In the genomic region with DNA sequence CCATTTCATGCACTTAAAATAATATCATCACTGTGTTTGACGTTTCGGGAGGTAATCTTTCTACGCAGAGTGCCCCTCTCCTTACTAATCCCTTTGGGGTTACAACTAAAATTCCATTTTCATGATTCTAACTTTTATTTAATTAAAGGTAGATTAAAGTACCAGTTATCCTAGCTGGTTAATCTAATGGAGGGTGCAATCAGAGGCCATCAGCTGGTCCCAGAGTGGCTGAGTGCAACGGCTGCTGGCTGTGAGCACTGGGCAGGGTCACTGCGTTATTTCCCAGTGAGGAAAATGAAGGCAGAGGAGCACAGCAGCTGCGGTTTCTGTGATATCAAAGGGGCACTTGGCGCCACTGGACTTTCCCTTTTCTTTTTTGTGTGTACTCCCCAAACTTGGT, we compare ENCODE assay signal across 35 cellular contexts. TPM values are rescaled to one million over a fixed set of nuclear protein-coding genes. Genes with fewer than 3 reads are reported as not detected.
"Had no signal": no experiment of that assay in that cellular context is flagged by ENCODE, and none has a peak within 500 bp of the region (broad histone marks: within the 10 kb centered on the region; RNA-seq: fewer than 3 reads in every experiment).

No MANE protein-coding gene starts in this region.

- H3K4me3 ChIP-seq: ascending aorta, cardiac muscle cell, PC-9, SK-N-MC had no signal

- H3K9me3 ChIP-seq: ascending aorta had no signal

- H3K27ac ChIP-seq: ascending aorta, cardiac muscle cell, KMS-11, PC-9, SK-N-MC, VCaP had no signal

- H3K9ac ChIP-seq: KMS-11 had no signal

- H3K4me2 ChIP-seq: KMS-11, PC-9 had no signal

- H3K4me3 Mint-ChIP-seq: activated CD4-positive, alpha-beta T cell treated with anti-CD3 and anti-CD28 coated beads, Interleukin-2, amount 10 ng/mL, durations not matched to agents 24 days and 14 days; activated CD8-positive, alpha-beta T cell treated with anti-CD3 and anti-CD28 coated beads for 36 hours; activated naive CD4-positive, alpha-beta T cell treated with anti-CD3 and anti-CD28 coated beads, Interleukin-2, amount 50 U/mL, for 24 hours; activated naive CD8-positive, alpha-beta T cell treated with anti-CD3 and anti-CD28 coated beads, Interleukin-2, amount 10 ng/mL, durations not matched to agents 7 days and 5 days; activated T-cell treated with anti-CD3 and anti-CD28 coated beads, Interleukin-2, amount 50 U/mL, for 72 hours; activated T-helper 17 cell treated with anti-CD3 and anti-CD28 coated beads, Interleukin-2, amount 50 U/mL, for 72 hours; central memory CD8-positive, alpha-beta T cell; T-cell; T-helper 17 cell had no signal

- H3K27ac Mint-ChIP-seq: activated CD4-positive, alpha-beta T cell treated with anti-CD3 and anti-CD28 coated beads, Interleukin-2, amount 10 ng/mL, durations not matched to agents 24 days and 14 days; activated CD8-positive, alpha-beta T cell treated with anti-CD3 and anti-CD28 coated beads for 36 hours; activated naive CD4-positive, alpha-beta T cell treated with anti-CD3 and anti-CD28 coated beads, Interleukin-2, amount 50 U/mL, for 24 hours; activated naive CD8-positive, alpha-beta T cell treated with anti-CD3 and anti-CD28 coated beads, Interleukin-2, amount 10 ng/mL, durations not matched to agents 7 days and 5 days; activated T-cell treated with anti-CD3 and anti-CD28 coated beads, Interleukin-2, amount 50 U/mL, for 72 hours; activated T-helper 17 cell treated with anti-CD3 and anti-CD28 coated beads, Interleukin-2, amount 50 U/mL, for 72 hours; T-cell; T-helper 17 cell had no signal

- DNase-seq: activated CD4-positive, alpha-beta T cell treated with anti-CD3 and anti-CD28 coated beads, Interleukin-2, amount 10 ng/mL, durations not matched to agents 24 days and 14 days; activated CD4-positive, alpha-beta T cell treated with anti-CD3 and anti-CD28 coated beads, Interleukin-2, amount 50 U/mL, for 4 hours; activated CD8-positive, alpha-beta T cell treated with anti-CD3 and anti-CD28 coated beads for 36 hours; activated gamma-delta T cell; activated naive CD4-positive, alpha-beta T cell treated with Interleukin-2 at 50 U/mL for 16 hours; activated naive CD8-positive, alpha-beta T cell treated with anti-CD3 and anti-CD28 coated beads, Interleukin-2, amount 10 ng/mL, durations not matched to agents 7 days and 5 days; activated T-cell treated with anti-CD3 and anti-CD28 coated beads, Interleukin-2, amount 50 U/mL, for 1 hour; activated T-cell treated with anti-CD3 and anti-CD28 coated beads, Interleukin-2, amount 50 U/mL, for 72 hours; amygdala; MM.1S; MV-4-11; NCI-H1092; NCI-H1436 treated with DMSO at 0.1 percent for 48 hours; NCI-H1694 treated with DMSO at 0.1 percent for 48 hours; NCI-H2029; NCI-H345; NCI-H524 treated with DMSO at 0.1 percent for 48 hours; NK-92 treated with Interleukin-12 subunit alpha and Interleukin-12 subunit beta, amount 100 ng/mL, for 24 hours; PC-9; Right ventricle myocardium superior; T-cell; T-helper 17 cell had no signal

- H3K4me1 Mint-ChIP-seq: activated CD4-positive, alpha-beta T cell treated with anti-CD3 and anti-CD28 coated beads, Interleukin-2, amount 10 ng/mL, durations not matched to agents 24 days and 14 days; activated naive CD4-positive, alpha-beta T cell treated with anti-CD3 and anti-CD28 coated beads, Interleukin-2, amount 50 U/mL, for 24 hours; activated naive CD8-positive, alpha-beta T cell treated with anti-CD3 and anti-CD28 coated beads, Interleukin-2, amount 10 ng/mL, durations not matched to agents 7 days and 5 days; activated T-helper 17 cell treated with anti-CD3 and anti-CD28 coated beads, Interleukin-2, amount 50 U/mL, for 72 hours; central memory CD8-positive, alpha-beta T cell; T-cell; T-helper 17 cell had no signal

- FAIRE-seq: RCC 7860 had no signal

- ATAC-seq: activated CD8-positive, alpha-beta T cell treated with anti-CD3 and anti-CD28 coated beads for 36 hours; activated T-cell treated with anti-CD3 and anti-CD28 coated beads, Interleukin-2, amount 50 U/mL, for 72 hours; activated T-helper 17 cell treated with anti-CD3 and anti-CD28 coated beads, Interleukin-2, amount 50 U/mL, for 72 hours; T-cell; T-helper 17 cell had no signal

- H3K9me3 Mint-ChIP-seq: activated CD4-positive, alpha-beta T cell treated with anti-CD3 and anti-CD28 coated beads, Interleukin-2, amount 10 ng/mL, durations not matched to agents 24 days and 14 days; activated CD8-positive, alpha-beta T cell treated with anti-CD3 and anti-CD28 coated beads for 36 hours; activated naive CD4-positive, alpha-beta T cell treated with anti-CD3 and anti-CD28 coated beads, Interleukin-2, amount 50 U/mL, for 24 hours; activated naive CD8-positive, alpha-beta T cell treated with anti-CD3 and anti-CD28 coated beads, Interleukin-2, amount 10 ng/mL, durations not matched to agents 7 days and 5 days; activated T-cell treated with anti-CD3 and anti-CD28 coated beads, Interleukin-2, amount 50 U/mL, for 72 hours; activated T-helper 17 cell treated with anti-CD3 and anti-CD28 coated beads, Interleukin-2, amount 50 U/mL, for 72 hours; central memory CD8-positive, alpha-beta T cell; T-cell had no signal

- H3K36me3 Mint-ChIP-seq: activated naive CD4-positive, alpha-beta T cell treated with anti-CD3 and anti-CD28 coated beads, Interleukin-2, amount 50 U/mL, for 24 hours; activated naive CD8-positive, alpha-beta T cell treated with anti-CD3 and anti-CD28 coated beads, Interleukin-2, amount 10 ng/mL, durations not matched to agents 7 days and 5 days; T-cell had no signal

- H3K4me1 ChIP-seq: ascending aorta had no signal

- H2AFZ ChIP-seq: PC-9 had no signal

- H3K36me3 ChIP-seq: ascending aorta, cardiac muscle cell had no signal

- H3K27me3 ChIP-seq: ascending aorta, cardiac muscle cell had no signal

RNA-seq across cellular contexts. Expression of a gene that starts 12.1 kb away (rescaled TPM):
- total RNA-seq: activated CD4-positive, alpha-beta T cell treated with anti-CD3 and anti-CD28 coated beads, Interleukin-2, amount 10 ng/mL, durations not matched to agents 24 days and 14 days; activated CD8-positive, alpha-beta memory T cell treated with anti-CD3 and anti-CD28 coated beads for 36 hours; activated CD8-positive, alpha-beta T cell treated with anti-CD3 and anti-CD28 coated beads for 36 hours; activated naive CD8-positive, alpha-beta T cell treated with anti-CD3 and anti-CD28 coated beads, Interleukin-2, amount 10 ng/mL, durations not matched to agents 7 days and 5 days; activated T-cell treated with anti-CD3 and anti-CD28 coated beads, Interleukin-2, amount 50 U/mL, for 72 hours; activated T-helper 17 cell treated with anti-CD3 and anti-CD28 coated beads, Interleukin-2, amount 50 U/mL, for 72 hours; ascending aorta; cardiac muscle cell; LHCN-M2; PC-9; Right ventricle myocardium superior; T-cell had no signal
- polyA plus RNA-seq: cardiac muscle cell had no signal

RNA-seq across cellular contexts. Expression of a gene that starts 14.8 kb away (rescaled TPM):
- total RNA-seq: activated CD4-positive, alpha-beta T cell treated with anti-CD3 and anti-CD28 coated beads, Interleukin-2, amount 10 ng/mL, durations not matched to agents 24 days and 14 days; activated CD8-positive, alpha-beta memory T cell treated with anti-CD3 and anti-CD28 coated beads for 36 hours; activated CD8-positive, alpha-beta T cell treated with anti-CD3 and anti-CD28 coated beads for 36 hours; activated naive CD8-positive, alpha-beta T cell treated with anti-CD3 and anti-CD28 coated beads, Interleukin-2, amount 10 ng/mL, durations not matched to agents 7 days and 5 days; activated T-cell treated with anti-CD3 and anti-CD28 coated beads, Interleukin-2, amount 50 U/mL, for 72 hours; activated T-helper 17 cell treated with anti-CD3 and anti-CD28 coated beads, Interleukin-2, amount 50 U/mL, for 72 hours; ascending aorta; cardiac muscle cell; LHCN-M2; NCI-H460; PC-9; Right ventricle myocardium superior; T-cell; T-helper 17 cell had no signal
- polyA plus RNA-seq: adipose tissue, cardiac muscle cell had no signal

RNA-seq across cellular contexts. Expression of a gene that starts 30.7 kb away (rescaled TPM):
- total RNA-seq: activated CD4-positive, alpha-beta T cell treated with anti-CD3 and anti-CD28 coated beads, Interleukin-2, amount 10 ng/mL, durations not matched to agents 24 days and 14 days; activated CD8-positive, alpha-beta memory T cell treated with anti-CD3 and anti-CD28 coated beads for 36 hours; activated CD8-positive, alpha-beta T cell treated with anti-CD3 and anti-CD28 coated beads for 36 hours; activated naive CD8-positive, alpha-beta T cell treated with anti-CD3 and anti-CD28 coated beads, Interleukin-2, amount 10 ng/mL, durations not matched to agents 7 days and 5 days; activated T-cell treated with anti-CD3 and anti-CD28 coated beads, Interleukin-2, amount 50 U/mL, for 72 hours; activated T-helper 17 cell treated with anti-CD3 and anti-CD28 coated beads, Interleukin-2, amount 50 U/mL, for 72 hours; ascending aorta; cardiac muscle cell; LHCN-M2; NCI-H460; PC-9; Right ventricle myocardium superior; T-cell; T-helper 17 cell had no signal
- polyA plus RNA-seq: adipose tissue, cardiac muscle cell had no signal

RNA-seq across cellular contexts. Expression of a gene that starts 37.2 kb away (rescaled TPM):
- total RNA-seq: activated CD4-positive, alpha-beta T cell treated with anti-CD3 and anti-CD28 coated beads, Interleukin-2, amount 10 ng/mL, durations not matched to agents 24 days and 14 days; activated CD8-positive, alpha-beta memory T cell treated with anti-CD3 and anti-CD28 coated beads for 36 hours; activated CD8-positive, alpha-beta T cell treated with anti-CD3 and anti-CD28 coated beads for 36 hours; activated naive CD8-positive, alpha-beta T cell treated with anti-CD3 and anti-CD28 coated beads, Interleukin-2, amount 10 ng/mL, durations not matched to agents 7 days and 5 days; activated T-cell treated with anti-CD3 and anti-CD28 coated beads, Interleukin-2, amount 50 U/mL, for 72 hours; activated T-helper 17 cell treated with anti-CD3 and anti-CD28 coated beads, Interleukin-2, amount 50 U/mL, for 72 hours; ascending aorta; cardiac muscle cell; LHCN-M2; NCI-H460; PC-9; Right ventricle myocardium superior; T-cell; T-helper 17 cell had no signal
- polyA plus RNA-seq: adipose tissue, cardiac muscle cell had no signal
